Comparison of ENCODE assay signal across 18 cellular contexts in the genomic region with DNA sequence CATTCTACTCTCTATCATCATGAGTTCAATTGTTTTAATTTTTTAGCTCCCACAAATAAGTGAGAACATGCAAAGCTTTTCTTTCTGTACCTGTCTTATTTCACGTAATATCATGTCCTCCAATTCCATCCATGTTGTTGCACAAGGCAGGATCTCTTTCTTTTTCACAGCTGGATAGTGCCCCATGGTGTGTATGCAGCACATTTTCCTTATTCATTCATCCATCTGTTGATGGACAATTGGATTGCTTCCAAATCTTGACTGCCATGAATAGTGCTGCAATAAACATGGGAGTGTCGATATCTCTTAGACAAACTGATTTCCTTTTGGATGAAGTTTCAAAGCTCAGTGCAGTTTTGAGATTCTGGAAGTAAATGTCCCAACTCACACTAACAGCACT.
DNase-seq lines count a peak whose midpoint lies in the region; ATAC-seq and TF ChIP-seq lines count a peak whose summit lies in the region.
"Had no signal": no experiment of that assay in that cellular context is flagged by ENCODE, and none has a peak within 500 bp of the region (broad histone marks: within the 10 kb centered on the region; RNA-seq: fewer than 3 reads in every experiment).

No MANE protein-coding gene starts in this region.

- no peaks in the 10 kb centered on the region for H3K4me1 Mint-ChIP-seq in naive thymus-derived CD8-positive, alpha-beta T cell

- peaks cover 0 to 4% (median 0%) of the 10 kb centered on the region in 3 donors for H3K36me3 Mint-ChIP-seq in naive thymus-derived CD8-positive, alpha-beta T cell
- H3K36me3 Mint-ChIP-seq: IgD-negative memory B cell had no signal

- H3K4me1 ChIP-seq in ovary (ENCODE audit: insufficient read depth): no peaks in the 10 kb centered on the region
- H3K4me1 ChIP-seq: SJSA1 had no signal

- no peak for TF ChIP-seq CTCF in ovary (IDR thresholded peaks at IDR 0.05)

- H3K4me3 ChIP-seq in ovary: no peak overlapping the region
- H3K4me3 ChIP-seq: BLaER1 treated with 17β-estradiol and CSF1 and Interleukin-3, amounts not matched to agents 10 nM and 100 nM; GM23248; SJSA1 had no signal

- DNase-seq in DMS 273 (lab: John Stamatoyannopoulos, UW; ENCODE audit: unreplicated experiment) (peak; percentile 18), DMS 273 treated with DMSO at 0.1 percent for 48 hours (lab: John Stamatoyannopoulos, UW) (no peak), COR-L47 (lab: John Stamatoyannopoulos, UW) (peak; percentile 90), NCI-H1092 (lab: John Stamatoyannopoulos, UW) (peak; percentile 13), NCI-H69 (lab: John Stamatoyannopoulos, UW) (peak; percentile 88), SW 1271 (lab: John Stamatoyannopoulos, UW) (no peak), ovary (no peak)
- DNase-seq in naive thymus-derived CD8-positive, alpha-beta T cell: no peak
- DNase-seq: DND-41, GDM1, GM23248, NCI-H2107, PC-3 had no signal

- H3K27me3 Mint-ChIP-seq in naive thymus-derived CD8-positive, alpha-beta T cell: peaks cover 0 to 9% (median 8%) of the 10 kb centered on the region in 5 donors

- H3K9me3 ChIP-seq in ovary: no peaks in the 10 kb centered on the region
- H3K9me3 ChIP-seq: SJSA1 had no signal

- no peak overlapping the region for H3K4me3 Mint-ChIP-seq in naive thymus-derived CD8-positive, alpha-beta T cell
- H3K4me3 Mint-ChIP-seq: IgD-negative memory B cell had no signal

- TF ChIP-seq POLR2A in ovary (IDR thresholded peaks at IDR 0.05): no peak

- H3K36me3 ChIP-seq in ovary: no peaks in the 10 kb centered on the region
- H3K36me3 ChIP-seq: BLaER1 treated with 17β-estradiol and CSF1 and Interleukin-3, amounts not matched to agents 10 nM and 100 nM; SJSA1 had no signal

- H3K27ac Mint-ChIP-seq in naive thymus-derived CD8-positive, alpha-beta T cell: no peak overlapping the region
- H3K27ac Mint-ChIP-seq: IgD-negative memory B cell had no signal

- POLR2A ChIA-PET in naive thymus-derived CD8-positive, alpha-beta T cell (lab: Charles Lee): no interaction called here

- no peak for TF ChIP-seq EP300 in ovary (IDR thresholded peaks at IDR 0.05)

- no peaks in the 10 kb centered on the region for H3K27me3 ChIP-seq in ovary
- H3K27me3 ChIP-seq: BLaER1 treated with 17β-estradiol and CSF1 and Interleukin-3, amounts not matched to agents 10 nM and 100 nM; SJSA1 had no signal

- WGBS in ovary, 3 donors: 78 to 90% (median 87%) methylated on average over 2 of the region's 2 CpGs

- ATAC-seq in naive thymus-derived CD8-positive, alpha-beta T cell: no peak
- ATAC-seq: HCT116, PC-3 had no signal

- no peaks in the 10 kb centered on the region for H3K9me3 Mint-ChIP-seq in naive thymus-derived CD8-positive, alpha-beta T cell

- no peak overlapping the region for H3K27ac ChIP-seq in ovary
- H3K27ac ChIP-seq: 22Rv1; BLaER1 treated with 17β-estradiol and CSF1 and Interleukin-3, amounts not matched to agents 10 nM and 100 nM; GM23248; SJSA1 had no signal

- intact Hi-C loops in ovary (cut with DNase I): no loop called here

Comparison
In these comparisons a context has a peak if more than half of its experiments do, and no peak if none do; other contexts are left out.
1. DNase-seq: peak in DMS 273 (single experiment), COR-L47 (single experiment), NCI-H1092 (single experiment) and NCI-H69 (single experiment); none in DMS 273 treated with DMSO at 0.1 percent for 48 hours (single experiment), SW 1271 (0 of 2), naive thymus-derived CD8-positive, alpha-beta T cell (0 of 10) and ovary (0 of 5).